ENCODE assay signal across 8 cellular contexts in genomic region chr6:157982297-157982579, GRCh38. TPM values are rescaled to one million over a fixed set of nuclear protein-coding genes. Genes with fewer than 3 reads are reported as not detected.
DNase-seq lines count a peak whose midpoint lies in the region; ATAC-seq and TF ChIP-seq lines count a peak whose summit lies in the region.

No MANE protein-coding gene starts in this region.

- H3K27me3 Mint-ChIP-seq in GM23338 (ENCODE audit: insufficient read depth, low read depth, poor library complexity) = peaks cover 24% of the 10 kb centered on the region

- H3K9me3 Mint-ChIP-seq in GM23338 = no peaks in the 10 kb centered on the region; the same call in 2 of the 3 replicates
- H3K9me3 Mint-ChIP-seq in activated naive CD4-positive, alpha-beta T cell treated with anti-CD3 and anti-CD28 coated beads, Interleukin-2, amount 50 U/mL, for 72 hours = no peaks in the 10 kb centered on the region

- TF ChIP-seq CTCF in GM12875 (IDR thresholded peaks at IDR 0.05; ENCODE audit: borderline replicate concordance, insufficient read depth, low read depth, low read length) (no peak), GM23338 (conservative IDR thresholded peaks at IDR 0.05; ENCODE audit: low read depth in 2 of 2) (no peak)

- ATAC-seq in GM23338 (peak; percentile 64), right cardiac atrium (peak; percentile 38 to 48)
- ATAC-seq in activated naive CD4-positive, alpha-beta T cell treated with anti-CD3 and anti-CD28 coated beads, Interleukin-2, amount 50 U/mL, for 72 hours = peak; percentile 14 to 15

- H3K4me2 ChIP-seq in GM23338 = peak overlapping the region; percentile 86

- peak overlapping the region; percentile 60 for H3K4me3 ChIP-seq in GM12875 (ENCODE audit: low read depth, low read length)
- peak overlapping the region; percentile 75 for H3K4me3 ChIP-seq in GM23338
- peak overlapping the region; percentile 64 for H3K4me3 ChIP-seq in right cardiac atrium (ENCODE audit: low read length)
- H3K4me3 ChIP-seq in skeletal muscle cell (ENCODE audit: low read depth, low read length) = peak overlapping the region; percentile 80

- peak overlapping the region; percentile 82 for H3K4me3 Mint-ChIP-seq in GM23338

- no peaks in the 10 kb centered on the region for H3K36me3 ChIP-seq in GM23338 (ENCODE audit: insufficient read depth)

- peak; percentile 86 for DNase-seq in GM23338 (ENCODE audit: low spot score)
- peak; percentile 90 for DNase-seq in NCI-H146 (lab: John Stamatoyannopoulos, UW)
- DNase-seq in activated naive CD4-positive, alpha-beta T cell treated with anti-CD3 and anti-CD28 coated beads, Interleukin-2, amount 50 U/mL, for 72 hours (ENCODE audit: low spot score in 2 of 2) = peak; percentile 37 to 57
- peak in 2 of 3 donors; percentile 75 to 80 for DNase-seq in right cardiac atrium
- DNase-seq in skeletal muscle cell (ENCODE audit: low read depth) = no peak
- no peak for DNase-seq in mucosa of gallbladder (ENCODE audit: low spot score)
- DNase-seq in medulla oblongata (ENCODE audit: extremely low spot score) = no peak

- H3K36me3 Mint-ChIP-seq in GM23338 (ENCODE audit: low read depth) = no peaks in the 10 kb centered on the region; the same call in 2 of the 3 replicates
- H3K36me3 Mint-ChIP-seq in activated naive CD4-positive, alpha-beta T cell treated with anti-CD3 and anti-CD28 coated beads, Interleukin-2, amount 50 U/mL, for 72 hours = peaks cover 10 to 12% of the 10 kb centered on the region in 2 donors

- H3K27ac ChIP-seq in GM23338 (ENCODE audit: low read depth) (peak overlapping the region; percentile 83), right cardiac atrium (ENCODE audit: low read length) (peak overlapping the region; percentile 30)

- H3K79me2 ChIP-seq in GM23338 (replicated peaks; ENCODE audit: insufficient read depth) = peaks cover 29% of the 10 kb centered on the region

- peak overlapping the region; percentile 66; the same call in 1 of the 2 replicates for H2AFZ ChIP-seq in GM23338

- H3K27ac Mint-ChIP-seq in GM23338 = peak overlapping the region; percentile 66; the same call in 1 of the 2 replicates
- H3K27ac Mint-ChIP-seq in activated naive CD4-positive, alpha-beta T cell treated with anti-CD3 and anti-CD28 coated beads, Interleukin-2, amount 50 U/mL, for 72 hours = peak overlapping the region; percentile 53 to 89

- peaks cover 38% of the 10 kb centered on the region for H3K4me1 Mint-ChIP-seq in GM23338

- intact Hi-C loops in right cardiac atrium (cut with DNase I) = loop anchor here (5.0 to 10.0 kb wide), 5 partner anchors 60 to 90 kb away; no protein-coding TSS in a partner anchor

- WGBS in right cardiac atrium = 5% methylated on average over 16 of the region's 16 CpGs

- H4K20me1 ChIP-seq in GM23338 (replicated peaks; ENCODE audit: insufficient read depth) = no peaks in the 10 kb centered on the region; the same call in 1 of the 2 replicates

- no peaks in the 10 kb centered on the region for H3K9me2 ChIP-seq in GM23338 (ENCODE audit: insufficient read depth)

- H3K27me3 ChIP-seq in GM23338 (ENCODE audit: insufficient read depth) (peaks cover 18% of the 10 kb centered on the region), right cardiac atrium (ENCODE audit: control insufficient read depth, insufficient read depth) (no peaks in the 10 kb centered on the region)

- H3K4me1 ChIP-seq in GM23338 (ENCODE audit: insufficient read depth) (peaks cover 37% of the 10 kb centered on the region), right cardiac atrium (ENCODE audit: control insufficient read depth, insufficient read depth, low read length) (no peaks in the 10 kb centered on the region)

- H3F3A ChIP-seq in GM23338 (replicated peaks; ENCODE audit: low read depth) = peaks cover 5% of the 10 kb centered on the region

- no peaks in the 10 kb centered on the region for H3K9me3 ChIP-seq in right cardiac atrium (ENCODE audit: control insufficient read depth, low read length)

TF ChIP-seq in GM23338, 12 proteins besides CTCF, POLR2A, EP300 and RAD21 (continues in another document):
- no peak for TF ChIP-seq REST (IDR thresholded peaks at IDR 0.05; ENCODE audit: unreplicated experiment)
- TF ChIP-seq JUNB (IDR thresholded peaks at IDR 0.05; ENCODE audit: unreplicated experiment) = no peak
- TF ChIP-seq ZNF331 (CRISPR knock-in tag; IDR thresholded peaks at IDR 0.05; ENCODE audit: low read depth) = no peak
- no peak for TF ChIP-seq EZH2 (IDR thresholded peaks at IDR 0.05; ENCODE audit: low read depth, unreplicated experiment)
- TF ChIP-seq POLR2AphosphoS5 (IDR thresholded peaks at IDR 0.05; ENCODE audit: low read depth) = no peak
- no peak for TF ChIP-seq ETS1 (IDR thresholded peaks at IDR 0.05)

RNA-seq across cellular contexts. Expression of gene SYNJ2, which starts 0.6 kb away (rescaled TPM):
- total RNA-seq in GM23338 (2014; rRNA removed; shearing (Covaris generic)) = 5.6 and 8.4 TPM in 2 replicates
- polyA plus RNA-seq in GM23338 (2016; fragmentation: Nextera tagmentation; extraction: Ambion mirVana) (2.5 and 2.8 TPM in 2 replicates), right cardiac atrium (9.5 TPM)
- total RNA-seq in activated naive CD4-positive, alpha-beta T cell treated with anti-CD3 and anti-CD28 coated beads, Interleukin-2, amount 50 U/mL, for 72 hours = 10 to 100 TPM; 31.6 to 51.7 TPM
- total RNA-seq in right cardiac atrium (10 to 100 TPM; 13.4 to 26.3 (median 20.4) TPM), mucosa of gallbladder (26.8 TPM)

Comparison
In these comparisons a context has a peak if more than half of its experiments do, and no peak if none do; other contexts are left out.
1. DNase-seq: peak in GM23338 (single experiment), NCI-H146 (single experiment), activated naive CD4-positive, alpha-beta T cell treated with anti-CD3 and anti-CD28 coated beads, Interleukin-2, amount 50 U/mL, for 72 hours (2 of 2) and right cardiac atrium (2 of 3); none in skeletal muscle cell (single experiment), mucosa of gallbladder (single experiment) and medulla oblongata (single experiment).
2. Peak in every context shown above with its lines, with median percentiles within 50 percentile points of each other: H3K4me3 ChIP-seq and ATAC-seq.